In genomic region chr2:190765386-190766173, GRCh38 we compare ENCODE assay signal across 1 cellular context.
TF ChIP-seq lines count a peak whose summit lies in the region.

No MANE protein-coding gene starts in this region.

TF ChIP-seq in GM23338, 12 proteins besides CTCF, POLR2A, EP300 and RAD21 (continued from another document):
- TF ChIP-seq ZNF462 (CRISPR knock-in tag; IDR thresholded peaks at IDR 0.05) = no peak
